Comparison of ENCODE assay signal across 9 cellular contexts in the genomic region with DNA sequence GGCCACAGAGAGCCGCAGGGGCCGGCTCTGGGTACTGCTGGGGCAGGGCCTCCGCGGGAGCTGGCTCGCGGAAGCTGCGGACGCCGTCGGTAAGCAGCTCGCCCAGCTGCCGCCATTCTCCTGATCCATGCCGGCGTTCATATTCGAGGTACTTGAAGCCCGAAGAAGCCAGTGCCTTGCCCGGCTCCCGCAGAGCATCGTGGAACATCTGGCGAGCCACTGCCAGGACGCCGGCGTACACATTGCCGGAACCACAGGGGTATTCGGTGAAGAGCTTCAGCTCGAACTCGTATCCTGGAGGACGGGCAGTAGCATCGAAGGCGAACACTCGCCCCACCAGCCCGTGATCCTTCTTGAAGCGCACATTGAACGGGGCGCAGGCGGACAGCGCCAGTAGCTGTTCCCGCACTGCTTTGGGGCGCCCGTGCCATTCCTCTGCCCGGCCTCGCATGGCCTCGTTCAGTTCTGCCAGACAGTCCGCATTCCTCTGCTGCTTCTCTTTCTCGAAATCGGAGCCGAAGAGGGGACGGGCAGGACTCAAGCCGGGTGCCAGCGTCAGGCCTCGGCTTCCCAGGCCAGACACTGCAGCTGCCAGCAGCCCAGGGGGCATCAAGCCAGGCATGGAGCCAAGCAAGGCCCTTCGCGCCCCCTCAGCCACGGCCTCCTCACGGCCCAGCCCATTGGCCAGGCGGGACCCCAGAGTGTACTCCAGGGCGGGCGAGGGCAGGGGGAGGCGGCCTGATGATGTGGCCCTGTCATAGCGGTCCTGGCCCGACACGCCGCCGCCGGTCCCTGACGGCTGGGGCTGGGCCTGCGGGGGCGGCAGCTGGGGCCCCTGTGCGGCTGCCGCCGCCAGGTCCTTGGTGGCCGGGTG. TPM values are rescaled to one million over a fixed set of nuclear protein-coding genes. Genes with fewer than 3 reads are reported as not detected.
A peak's percentile ranks its signal among the peaks of the same experiment; 100 is the strongest.
DNase-seq lines count a peak whose midpoint lies in the region; ATAC-seq and TF ChIP-seq lines count a peak whose summit lies in the region.
"Had no signal": no experiment of that assay in that cellular context is flagged by ENCODE, and none has a peak within 500 bp of the region (broad histone marks: within the 10 kb centered on the region; RNA-seq: fewer than 3 reads in every experiment).

No MANE protein-coding gene starts in this region.

- no peaks in the 10 kb centered on the region for H3K9me3 ChIP-seq in SU-DHL-6 (ENCODE audit: insufficient read depth, low read length)

- peak overlapping the region; percentile 79 for H3K4me3 ChIP-seq in SU-DHL-6 (ENCODE audit: insufficient read depth, low read length, poor library complexity, severe bottlenecking)

- H3K36me3 Mint-ChIP-seq in progenitor cell of endocrine pancreas (ENCODE audit: insufficient read depth), result peaks cover 4% of the 10 kb centered on the region

- DNase-seq in AG20443 (ENCODE audit: low spot score) (peak; percentile 38), progenitor cell of endocrine pancreas (ENCODE audit: low spot score, unreplicated experiment) (no peak), NCI-H510A treated with DMSO at 0.1 percent for 48 hours (lab: John Stamatoyannopoulos, UW) (no peak), SW480 (ENCODE audit: low spot score) (no peak)

- H3F3A ChIP-seq in SU-DHL-6 (ENCODE audit: insufficient read depth), result peaks cover 18% of the 10 kb centered on the region

- H3K9ac ChIP-seq in SU-DHL-6 (ENCODE audit: low read length), result peak overlapping the region; percentile 87

- no peaks in the 10 kb centered on the region for H3K27me3 ChIP-seq in SU-DHL-6 (ENCODE audit: low read length)

- H3K36me3 ChIP-seq in SU-DHL-6 (ENCODE audit: low read length), result no peaks in the 10 kb centered on the region

- H3K4me2 ChIP-seq in SU-DHL-6 (ENCODE audit: low read depth, low read length, poor library complexity, severe bottlenecking), result peak overlapping the region; percentile 86

- peaks cover 12% of the 10 kb centered on the region; the same call in 1 of the 2 replicates for H3K79me2 ChIP-seq in SU-DHL-6 (ENCODE audit: insufficient read depth, low read length)

- H3K9me3 Mint-ChIP-seq in progenitor cell of endocrine pancreas (ENCODE audit: low read depth), result no peaks in the 10 kb centered on the region

- H3K27me3 Mint-ChIP-seq in progenitor cell of endocrine pancreas, result no peaks in the 10 kb centered on the region

- H3K27ac Mint-ChIP-seq in progenitor cell of endocrine pancreas, result no peak overlapping the region

- H3K4me3 Mint-ChIP-seq in progenitor cell of endocrine pancreas (ENCODE audit: low read depth), result peak overlapping the region; percentile 66

- no peaks in the 10 kb centered on the region for H4K20me1 ChIP-seq in SU-DHL-6 (ENCODE audit: low read depth, low read length)

- no peaks in the 10 kb centered on the region for H3K9me2 ChIP-seq in SU-DHL-6 (replicated peaks; ENCODE audit: insufficient read depth, low read length)

- H3K4me1 Mint-ChIP-seq in progenitor cell of endocrine pancreas (ENCODE audit: low read depth), result peaks cover 29% of the 10 kb centered on the region

- TF ChIP-seq CTCF in SU-DHL-6 (IDR thresholded peaks at IDR 0.05; ENCODE audit: insufficient read depth, low read length, poor library complexity, severe bottlenecking) (no peak), progenitor cell of endocrine pancreas (IDR thresholded peaks at IDR 0.05; ENCODE audit: unreplicated experiment) (no peak)

- peak overlapping the region; percentile 78 for H3K27ac ChIP-seq in SU-DHL-6 (ENCODE audit: low read depth, low read length)

- ATAC-seq in GM18867 (IDR thresholded peaks at IDR 0.05; ENCODE audit: unreplicated experiment) (peak; percentile 0), esophagus mucosa (peak; percentile 5), GM19452 (IDR thresholded peaks at IDR 0.05; ENCODE audit: unreplicated experiment) (no peak)

- no peak overlapping the region for H2AFZ ChIP-seq in SU-DHL-6 (ENCODE audit: low read depth, low read length, severe bottlenecking)

RNA-seq across cellular contexts. Expression of a gene that starts 1.0 kb away (rescaled TPM):
- total RNA-seq in esophagus mucosa, result 10.0 TPM
- 30.4 and 35.0 TPM in 2 replicates for total RNA-seq in progenitor cell of endocrine pancreas

RNA-seq across cellular contexts. Expression of a gene that starts 17.5 kb away (rescaled TPM):
- total RNA-seq in esophagus mucosa (3.7 TPM), progenitor cell of endocrine pancreas (11.1 and 11.8 TPM in 2 replicates)

RNA-seq across cellular contexts. Expression of a gene that starts 20.8 kb away (rescaled TPM):
- total RNA-seq in esophagus mucosa, result not detected
- 23.5 and 25.4 TPM in 2 replicates for total RNA-seq in progenitor cell of endocrine pancreas

RNA-seq across cellular contexts. Expression of a gene that starts 22.0 kb away (rescaled TPM):
- total RNA-seq in esophagus mucosa (42.9 TPM), progenitor cell of endocrine pancreas (112 and 114 TPM in 2 replicates)

RNA-seq across cellular contexts. Expression of a gene that starts 29.7 kb away (rescaled TPM):
- total RNA-seq in esophagus mucosa (not detected), progenitor cell of endocrine pancreas (not detected in 2 replicates)
- total RNA-seq: renal cortical epithelial cell had no signal

Comparison
In these comparisons a context has a peak if more than half of its experiments do, and no peak if none do; other contexts are left out.
1. RNA of a gene that starts 20.8 kb away (total RNA-seq): 23.5 to 25.4 TPM in progenitor cell of endocrine pancreas; not detected in esophagus mucosa (single experiment); every median in the first group is over 10 times any median in the second.